Comparison of ENCODE assay signal across 17 cellular contexts in genomic region chr12:119674560-119674959, GRCh38. TPM values are rescaled to one million over a fixed set of nuclear protein-coding genes. Genes with fewer than 3 reads are reported as not detected.
A peak's percentile ranks its signal among the peaks of the same experiment; 100 is the strongest.
DNase-seq lines count a peak whose midpoint lies in the region; TF ChIP-seq lines count a peak whose summit lies in the region.
"Had no signal": no experiment of that assay in that cellular context is flagged by ENCODE, and none has a peak within 500 bp of the region (broad histone marks: within the 10 kb centered on the region; RNA-seq: fewer than 3 reads in every experiment).

No MANE protein-coding gene starts in this region.

- peaks cover 77% of the 10 kb centered on the region for H3K36me3 ChIP-seq in A673 (ENCODE audit: insufficient read depth, low read length, poor library complexity, severe bottlenecking)
- H3K36me3 ChIP-seq in H7 (replicated peaks; ENCODE audit: control insufficient read depth, insufficient read depth, low read length) = peaks cover 54% of the 10 kb centered on the region

- H3K27me3 ChIP-seq in A673 (replicated peaks; ENCODE audit: insufficient read depth, low read depth, low read length, poor library complexity) (no peaks in the 10 kb centered on the region), H7 (ENCODE audit: control insufficient read depth, insufficient read depth, low read length) (no peaks in the 10 kb centered on the region)
- H3K27me3 ChIP-seq: body of pancreas, right lobe of liver, vagina had no signal

- peaks cover 78% of the 10 kb centered on the region for H3K36me3 Mint-ChIP-seq in activated naive CD4-positive, alpha-beta T cell treated with anti-CD3 and anti-CD28 coated beads for 36 hours (ENCODE audit: low read depth)
- peaks cover 64% of the 10 kb centered on the region for H3K36me3 Mint-ChIP-seq in activated naive CD8-positive, alpha-beta T cell treated with anti-CD3 and anti-CD28 coated beads for 36 hours

- intact Hi-C loops in activated naive CD4-positive, alpha-beta T cell treated with anti-CD3 and anti-CD28 coated beads for 36 hours (cut with micrococcal nuclease) = loop anchor here (2.0 kb wide), 1 partner anchor 444 kb away; no protein-coding TSS in a partner anchor
- intact Hi-C loops in A673 (cut with micrococcal nuclease; ENCODE audit: unreplicated experiment) = no loop called here

- H3K4me1 Mint-ChIP-seq in activated naive CD4-positive, alpha-beta T cell treated with anti-CD3 and anti-CD28 coated beads for 36 hours (ENCODE audit: low read depth) = peaks cover 43% of the 10 kb centered on the region
- H3K4me1 Mint-ChIP-seq in activated naive CD8-positive, alpha-beta T cell treated with anti-CD3 and anti-CD28 coated beads for 36 hours = peaks cover 43% of the 10 kb centered on the region

- H3K9me3 ChIP-seq in A673 (ENCODE audit: low read depth, low read length, poor library complexity, severe bottlenecking) = no peaks in the 10 kb centered on the region
- H3K9me3 ChIP-seq: body of pancreas, right lobe of liver, vagina had no signal

- H3K4me3 Mint-ChIP-seq in activated naive CD4-positive, alpha-beta T cell treated with anti-CD3 and anti-CD28 coated beads for 36 hours = no peak overlapping the region
- no peak overlapping the region for H3K4me3 Mint-ChIP-seq in activated naive CD8-positive, alpha-beta T cell treated with anti-CD3 and anti-CD28 coated beads for 36 hours
- H3K4me3 Mint-ChIP-seq: CD4-positive, alpha-beta T cell had no signal

- H3K27ac ChIP-seq in substantia nigra (ENCODE audit: low read depth, low read length, poor library complexity, severe bottlenecking) (peak overlapping the region; percentile 63), A673 (ENCODE audit: low read depth, low read length, poor library complexity, severe bottlenecking) (no peak overlapping the region)
- H3K27ac ChIP-seq: right lobe of liver, vagina had no signal

- DNase-seq in activated naive CD4-positive, alpha-beta T cell treated with anti-CD3 and anti-CD28 coated beads for 36 hours = no peak
- DNase-seq in activated naive CD4-positive, alpha-beta T cell treated with Interleukin-2 at 50 U/mL for 16 hours = no peak
- DNase-seq in activated naive CD8-positive, alpha-beta T cell treated with anti-CD3 and anti-CD28 coated beads for 36 hours = no peak
- DNase-seq in kidney tubule cell (ENCODE audit: low spot score) = peak; percentile 93
- no peak for DNase-seq in substantia nigra (lab: John Stamatoyannopoulos, UW)
- DNase-seq in A673 (ENCODE audit: low spot score) = no peak
- DNase-seq in NCI-H1105 (lab: John Stamatoyannopoulos, UW) = no peak
- no peak for DNase-seq in H7
- DNase-seq: ACHN; activated CD4-positive, alpha-beta T cell treated with anti-CD3 and anti-CD28 coated beads, Interleukin-2, amount 50 U/mL, for 1 hour; activated effector memory CD4-positive, alpha-beta T cell treated with Interleukin-2 at 50 U/mL for 16 hours; body of pancreas; CD4-positive, alpha-beta T cell; NCI-H1092; right lobe of liver; T-helper 9 cell had no signal

- H3K4me1 ChIP-seq in A673 (ENCODE audit: insufficient read depth, low read length, poor library complexity, severe bottlenecking) = no peaks in the 10 kb centered on the region

- H3K27ac Mint-ChIP-seq in activated naive CD4-positive, alpha-beta T cell treated with anti-CD3 and anti-CD28 coated beads for 36 hours = peak overlapping the region; percentile 93
- H3K27ac Mint-ChIP-seq in activated naive CD8-positive, alpha-beta T cell treated with anti-CD3 and anti-CD28 coated beads for 36 hours = peak overlapping the region; percentile 86

- CTCF ChIA-PET in activated naive CD4-positive, alpha-beta T cell treated with anti-CD3 and anti-CD28 coated beads for 36 hours (lab: Charles Lee) = no interaction called here
- CTCF ChIA-PET in A673 (lab: Charles Lee) = no interaction called here

- H3K4me3 ChIP-seq in A673 (ENCODE audit: low read depth, low read length, poor library complexity, severe bottlenecking) = no peak overlapping the region
- H3K4me3 ChIP-seq in H7 (ENCODE audit: insufficient read depth, low read depth, low read length) = no peak overlapping the region
- H3K4me3 ChIP-seq: body of pancreas, right lobe of liver, vagina had no signal

- POLR2A ChIA-PET in A673 (lab: Charles Lee; ENCODE audit: low non-redundant PET) = no interaction called here

- BruUV-seq in A673 (replicated peaks; lab: Mats Ljungman, UMichigan) = no TSS peak

- TF ChIP-seq CTCF in A673 (conservative IDR thresholded peaks at IDR 0.05; ENCODE audit: low read depth, low read length) = no peak

- H3K9me3 Mint-ChIP-seq in activated naive CD4-positive, alpha-beta T cell treated with anti-CD3 and anti-CD28 coated beads for 36 hours = no peaks in the 10 kb centered on the region
- no peaks in the 10 kb centered on the region for H3K9me3 Mint-ChIP-seq in activated naive CD8-positive, alpha-beta T cell treated with anti-CD3 and anti-CD28 coated beads for 36 hours
- H3K9me3 Mint-ChIP-seq: CD4-positive, alpha-beta T cell had no signal

- no peaks in the 10 kb centered on the region for H3K27me3 Mint-ChIP-seq in activated naive CD4-positive, alpha-beta T cell treated with anti-CD3 and anti-CD28 coated beads for 36 hours (ENCODE audit: low read depth)
- no peaks in the 10 kb centered on the region for H3K27me3 Mint-ChIP-seq in activated naive CD8-positive, alpha-beta T cell treated with anti-CD3 and anti-CD28 coated beads for 36 hours
- H3K27me3 Mint-ChIP-seq: CD4-positive, alpha-beta T cell had no signal

RNA-seq across cellular contexts. Expression of gene PRKAB1, which starts 6.6 kb away (rescaled TPM):
- total RNA-seq in activated naive CD4-positive, alpha-beta T cell treated with anti-CD3 and anti-CD28 coated beads for 36 hours = 10 to 100 TPM; 34.3 to 39.8 TPM
- total RNA-seq in activated naive CD8-positive, alpha-beta T cell treated with anti-CD3 and anti-CD28 coated beads for 36 hours = 10 to 100 TPM; 26.1 to 26.5 TPM
- total RNA-seq in A673 (2021) = 33.7 and 34.1 TPM in 2 replicates
- 22.4 and 26.6 TPM in 2 replicates for total RNA-seq in H7 (2014; rRNA removed; shearing (Covaris generic))
